6 cellular contexts compared by ENCODE assay signal in the genomic region with DNA sequence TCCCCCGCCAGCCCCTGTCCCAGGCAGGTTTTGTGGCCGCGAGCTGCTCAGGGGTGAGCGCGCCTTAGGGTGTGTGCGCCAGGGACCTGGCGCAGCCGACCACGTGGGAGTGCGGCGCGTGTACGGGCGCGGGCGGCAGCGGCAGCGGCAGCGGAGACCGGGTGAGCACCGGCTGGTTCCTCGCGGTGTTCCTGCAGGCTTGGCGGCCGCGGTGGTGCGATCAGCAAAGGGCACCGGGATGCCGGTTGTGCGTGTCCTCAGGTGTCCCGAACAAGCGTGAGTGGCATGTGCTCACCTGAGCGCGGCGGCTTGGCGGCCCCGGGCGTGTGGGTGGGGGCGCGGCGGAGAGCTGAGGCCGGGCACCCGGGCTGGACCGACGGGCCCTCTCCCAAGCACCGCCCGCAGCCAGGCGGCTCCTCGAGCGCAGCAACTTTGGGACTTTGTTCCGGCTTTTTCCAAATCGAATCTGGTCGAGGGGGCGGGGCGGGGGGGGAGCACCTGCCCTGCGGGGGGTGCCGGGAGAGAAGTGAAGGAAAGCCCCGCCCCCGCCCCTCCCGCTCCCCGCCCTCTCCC. TPM values are rescaled to one million over a fixed set of nuclear protein-coding genes. Genes with fewer than 3 reads are reported as not detected.
DNase-seq lines count a peak whose midpoint lies in the region; ATAC-seq and TF ChIP-seq lines count a peak whose summit lies in the region.

No MANE protein-coding gene starts in this region.

- peaks cover 42% of the 10 kb centered on the region for H3K4me1 Mint-ChIP-seq in stimulated activated memory B cell treated with anti-CD40 and anti-IgM and Interleukin-4, amounts not matched to agents 10 μg/mL and 1 μg/mL and 100 μg/mL, for 72 hours

- ATAC-seq in heart right ventricle = peak in 3 of 8 donors; percentile 4 to 31 (median 25)
- ATAC-seq in stimulated activated memory B cell treated with anti-CD40 and anti-IgM and Interleukin-4, amounts not matched to agents 10 μg/mL and 1 μg/mL and 100 μg/mL, for 72 hours = peak; percentile 17
- no peak for ATAC-seq in HG03135 (IDR thresholded peaks at IDR 0.05; ENCODE audit: unreplicated experiment)

- no peaks in the 10 kb centered on the region for H3K36me3 ChIP-seq in ES-I3 (ENCODE audit: insufficient read depth, low read length)
- no peaks in the 10 kb centered on the region for H3K36me3 ChIP-seq in heart right ventricle

- no peaks in the 10 kb centered on the region for H3K36me3 Mint-ChIP-seq in stimulated activated memory B cell treated with anti-CD40 and anti-IgM and Interleukin-4, amounts not matched to agents 10 μg/mL and 1 μg/mL and 100 μg/mL, for 72 hours

- WGBS in heart right ventricle, 2 donors = 2% methylated on average over 60 to 61 of the region's 61 CpGs

- H3K27ac ChIP-seq in heart right ventricle = peak overlapping the region in 3 of 10 donors; percentile 2 to 71 (median 46)

- H3K27me3 ChIP-seq in heart right ventricle = peaks cover 0 to 67% (median 20%) of the 10 kb centered on the region in 7 donors

- intact Hi-C loops in heart right ventricle (cut with DNase I) = loop anchor here in 1 of 10 donors (5.0 kb wide), 1 partner anchor 37 kb away; no protein-coding TSS in a partner anchor

- H3K9me3 ChIP-seq in ES-I3 (ENCODE audit: control insufficient read depth, insufficient read depth, low read length) = no peaks in the 10 kb centered on the region
- no peaks in the 10 kb centered on the region for H3K9me3 ChIP-seq in heart right ventricle

- H3K27me3 Mint-ChIP-seq in stimulated activated memory B cell treated with anti-CD40 and anti-IgM and Interleukin-4, amounts not matched to agents 10 μg/mL and 1 μg/mL and 100 μg/mL, for 72 hours = peaks cover 37% of the 10 kb centered on the region

- H3K4me3 ChIP-seq in WI38 (ENCODE audit: low read depth, low read length) (peak overlapping the region; percentile 33; the same call in 1 of the 2 replicates), heart right ventricle (peak overlapping the region; percentile 18 to 62 (median 50))

- no peaks in the 10 kb centered on the region for H3K9me3 Mint-ChIP-seq in stimulated activated memory B cell treated with anti-CD40 and anti-IgM and Interleukin-4, amounts not matched to agents 10 μg/mL and 1 μg/mL and 100 μg/mL, for 72 hours

- peak overlapping the region; percentile 50 for H3K9ac ChIP-seq in ES-I3 (ENCODE audit: low read depth, low read length)

- H3K4me1 ChIP-seq in ES-I3 (ENCODE audit: insufficient read depth, low read length) (peaks cover 20% of the 10 kb centered on the region), heart right ventricle (peaks cover 8 to 42% (median 26%) of the 10 kb centered on the region in 9 donors)

- H3K4me3 Mint-ChIP-seq in stimulated activated memory B cell treated with anti-CD40 and anti-IgM and Interleukin-4, amounts not matched to agents 10 μg/mL and 1 μg/mL and 100 μg/mL, for 72 hours = peak overlapping the region; percentile 78

- no peak overlapping the region for H3K27ac Mint-ChIP-seq in stimulated activated memory B cell treated with anti-CD40 and anti-IgM and Interleukin-4, amounts not matched to agents 10 μg/mL and 1 μg/mL and 100 μg/mL, for 72 hours

- no peak for TF ChIP-seq CTCF in WI38 (IDR thresholded peaks at IDR 0.05; ENCODE audit: low read depth, low read length)
- no peak for TF ChIP-seq CTCF in heart right ventricle (IDR thresholded peaks at IDR 0.05)

- DNase-seq in heart right ventricle = no peak
- DNase-seq in dedifferentiated amniotic fluid mesenchymal stem cell (ENCODE audit: extremely low spot score) = no peak

RNA-seq across cellular contexts. Expression of a gene that starts 0.3 kb away (rescaled TPM):
- 1 to 10 TPM in 1 of 10 donors, under 1 TPM in 8, not detected in 1; 0.16 to 1.4 (median 0.57) TPM for total RNA-seq in heart right ventricle
- under 1 TPM; 0.41 to 0.51 TPM for polyA plus RNA-seq in heart right ventricle

RNA-seq across cellular contexts. Expression of a gene that starts 14.3 kb away (rescaled TPM):
- total RNA-seq in heart right ventricle = 1 to 10 TPM; 3.2 to 6.3 (median 4.2) TPM
- 1 to 10 TPM; 3.6 to 4.4 TPM for polyA plus RNA-seq in heart right ventricle

RNA-seq across cellular contexts. Expression of a gene that starts 37.3 kb away (rescaled TPM):
- total RNA-seq in heart right ventricle = 10 to 100 TPM in 1 of 10 donors, 1 to 10 TPM in 9; 6.4 to 15.9 (median 9.0) TPM
- polyA plus RNA-seq in heart right ventricle = 10 to 100 TPM; 21.1 to 26.1 TPM

RNA-seq across cellular contexts. Expression of a gene that starts 50.4 kb away (rescaled TPM):
- 10 to 100 TPM; 57.4 to 84.7 (median 67.5) TPM for total RNA-seq in heart right ventricle
- 10 to 100 TPM; 12.8 to 73.3 TPM for polyA plus RNA-seq in heart right ventricle

RNA-seq across cellular contexts. Expression of a gene that starts 52.8 kb away (rescaled TPM):
- total RNA-seq in heart right ventricle = not detected
- polyA plus RNA-seq in heart right ventricle = under 1 TPM in 1 of 2 donors, not detected in 1; 0.10 TPM
